Comparison of ENCODE assay signal across 8 cellular contexts in genomic region chr22:40635940-40636379, GRCh38. TPM values are rescaled to one million over a fixed set of nuclear protein-coding genes. Genes with fewer than 3 reads are reported as not detected.
DNase-seq lines count a peak whose midpoint lies in the region; ATAC-seq and TF ChIP-seq lines count a peak whose summit lies in the region.

No MANE protein-coding gene starts in this region.

- no peaks in the 10 kb centered on the region for H3F3A ChIP-seq in Loucy (ENCODE audit: low read depth)

- no peak overlapping the region for H3K27ac Mint-ChIP-seq in memory B cell

- H2AFZ ChIP-seq in Loucy (ENCODE audit: low read length): peak overlapping the region; percentile 78

- H3K4me1 ChIP-seq in Loucy (ENCODE audit: insufficient read depth, low read length, poor library complexity, severe bottlenecking) (peaks cover 32% of the 10 kb centered on the region), uterus (peaks cover 0 to 4% of the 10 kb centered on the region in 2 donors)

- POLR2A ChIA-PET in BJ (lab: Charles Lee): interaction anchor here (1.3 kb wide), 1 partner anchor 16 kb away, joined by 3 read pairs; no protein-coding TSS in a partner anchor

- H3K9me3 ChIP-seq in Loucy (ENCODE audit: insufficient read depth, low read depth, low read length) (no peaks in the 10 kb centered on the region), uterus (no peaks in the 10 kb centered on the region)

- H3K27ac ChIP-seq in caudate nucleus (ENCODE audit: low read depth, low read length): peak overlapping the region; percentile 82
- H3K27ac ChIP-seq in uterus: peak overlapping the region; percentile 81 to 96

- CTCF ChIA-PET in BJ (lab: Yijun Ruan, JAX): interaction anchor here (0.7 to 1.8 kb wide), 2 partner anchors 10 to 111 kb away, joined by 3 to 6 read pairs; no protein-coding TSS in a partner anchor

- DNase-seq in BJ (ENCODE audit: low read depth) (no peak), caudate nucleus (lab: John Stamatoyannopoulos, UW) (peak in 8 of 61 donors; percentile 14 to 45 (median 24)), memory B cell (ENCODE audit: low spot score in 2 of 2) (no peak), uterus (peak in 1 of 2 donors; percentile 28), SHP77 (lab: John Stamatoyannopoulos, UW) (no peak)

- H3K9me2 ChIP-seq in Loucy (replicated peaks; ENCODE audit: low read depth, low read length): no peaks in the 10 kb centered on the region

- H3K4me3 Mint-ChIP-seq in memory B cell: peak overlapping the region; percentile 86

- H3K79me2 ChIP-seq in Loucy (ENCODE audit: insufficient read depth, low read length): peaks cover 53% of the 10 kb centered on the region

- peak overlapping the region; percentile 99 for H3K4me2 ChIP-seq in Loucy (ENCODE audit: low read depth, low read length, poor library complexity, severe bottlenecking)

- H3K27me3 Mint-ChIP-seq in memory B cell: no peaks in the 10 kb centered on the region

- H4K20me1 ChIP-seq in Loucy (ENCODE audit: insufficient read depth, low read length, poor library complexity, severe bottlenecking): peaks cover 28% of the 10 kb centered on the region

- TF ChIP-seq POLR2A in uterus (IDR thresholded peaks at IDR 0.05): no peak

- peak; percentile 8 for ATAC-seq in GM21390 (IDR thresholded peaks at IDR 0.05; ENCODE audit: unreplicated experiment)
- ATAC-seq in memory B cell (ENCODE audit: low read depth): peak; percentile 1
- ATAC-seq in activated CD4-positive, CD25-positive, alpha-beta regulatory T cell treated with anti-CD3 and anti-CD28 coated beads, Interleukin-2, amount 50 U/mL, for 24 hours: no peak

- peak overlapping the region; percentile 76 for H3K4me3 ChIP-seq in BJ (ENCODE audit: low read depth, low read length)
- peak overlapping the region; percentile 81 for H3K4me3 ChIP-seq in Loucy (ENCODE audit: low read length, poor library complexity, severe bottlenecking)
- H3K4me3 ChIP-seq in uterus: peak overlapping the region; percentile 53 to 99

- TF ChIP-seq CTCF in BJ (IDR thresholded peaks at IDR 0.05; ENCODE audit: insufficient read depth, low read depth, low read length): no peak
- no peak for TF ChIP-seq CTCF in Loucy (conservative IDR thresholded peaks at IDR 0.05; ENCODE audit: low read length)
- TF ChIP-seq CTCF in uterus (IDR thresholded peaks at IDR 0.05): no peak

- H3K4me1 Mint-ChIP-seq in memory B cell: peaks cover 23% of the 10 kb centered on the region

- H3K36me3 ChIP-seq in BJ (ENCODE audit: control insufficient read depth, insufficient read depth, low read length): no peaks in the 10 kb centered on the region
- no peaks in the 10 kb centered on the region for H3K36me3 ChIP-seq in Loucy (ENCODE audit: insufficient read depth, low read length)
- no peaks in the 10 kb centered on the region for H3K36me3 ChIP-seq in uterus

- H3K9ac ChIP-seq in Loucy (ENCODE audit: low read depth, low read length, poor library complexity, severe bottlenecking): peak overlapping the region; percentile 76

- H3K9me3 Mint-ChIP-seq in memory B cell: no peaks in the 10 kb centered on the region

- H3K36me3 Mint-ChIP-seq in memory B cell: peaks cover 2% of the 10 kb centered on the region

- intact Hi-C loops in uterus (cut with DNase I; ENCODE audit: low total_unique reads): no loop called here

- H3K27me3 ChIP-seq in BJ (ENCODE audit: control insufficient read depth, insufficient read depth, low read length) (no peaks in the 10 kb centered on the region), Loucy (ENCODE audit: insufficient read depth, low read length, poor library complexity, severe bottlenecking) (no peaks in the 10 kb centered on the region), uterus (no peaks in the 10 kb centered on the region)

RNA-seq across cellular contexts. Expression of gene MRTFA, which starts 0.6 kb away (rescaled TPM):
- 6.4 and 8.9 TPM in 2 replicates for polyA plus RNA-seq in BJ (2011; rRNA removed)
- 28.1 and 38.4 TPM in 2 replicates for polyA minus RNA-seq in BJ (2011; rRNA and poly(A)+ RNA removed)
- total RNA-seq in uterus: 100 to 1,000 TPM in 1 of 4 donors, 10 to 100 TPM in 3; 32.6 to 173 (median 76.1) TPM

RNA-seq across cellular contexts. Expression of gene MCHR1, which starts 43.3 kb away (rescaled TPM):
- 0.64 and 1.1 TPM in 2 replicates for polyA plus RNA-seq in BJ (2011; rRNA removed)
- polyA minus RNA-seq in BJ (2011; rRNA and poly(A)+ RNA removed): 0.15 and 1.4 TPM in 2 replicates
- 1 to 10 TPM; 1.0 to 2.4 (median 1.7) TPM for total RNA-seq in uterus

Comparison
In these comparisons a context has a peak if more than half of its experiments do, and no peak if none do; other contexts are left out.
1. ATAC-seq: peak in GM21390 (single experiment) and memory B cell (single experiment); none in activated CD4-positive, CD25-positive, alpha-beta regulatory T cell treated with anti-CD3 and anti-CD28 coated beads, Interleukin-2, amount 50 U/mL, for 24 hours (0 of 2).
2. Peak in every context shown above with its lines, with median percentiles within 50 percentile points of each other: H3K4me3 ChIP-seq.